ENCODE assay signal across 23 cellular contexts in genomic region chr9:38337095-38337494, GRCh38.
"Had no signal": no experiment of that assay in that cellular context is flagged by ENCODE, and none has a peak within 500 bp of the region (broad histone marks: within the 10 kb centered on the region; RNA-seq: fewer than 3 reads in every experiment).

No MANE protein-coding gene starts in this region.

- H3K27ac ChIP-seq: Peyer's patch, RWPE1, SJCRH30, VCaP had no signal

- H3K27me3 ChIP-seq: Peyer's patch, SJCRH30 had no signal

- H3K4me3 Mint-ChIP-seq: activated CD8-positive, alpha-beta T cell treated with anti-CD3 and anti-CD28 coated beads for 36 hours; activated T-cell treated with anti-CD3 and anti-CD28 coated beads, Interleukin-2, amount 50 U/mL, for 72 hours had no signal

- DNase-seq: activated CD4-positive, alpha-beta T cell treated with anti-CD3 and anti-CD28 coated beads, Interleukin-2, amount 50 U/mL, for 1 hour; activated CD4-positive, CD25-positive, alpha-beta regulatory T cell; activated CD8-positive, alpha-beta memory T cell treated with anti-CD3 and anti-CD28 coated beads, Interleukin-2, amount 50 U/mL, for 4 hours; activated CD8-positive, alpha-beta T cell treated with anti-CD3 and anti-CD28 coated beads for 36 hours; activated naive CD4-positive, alpha-beta T cell treated with anti-CD3 and anti-CD28 coated beads, Interleukin-2, amount 50 U/mL, for 16 hours; activated T-cell treated with anti-CD3 and anti-CD28 coated beads, Interleukin-2, amount 50 U/mL, for 72 hours; aorta; IMR-90; Kasumi-1; KBM-7; NCI-H1105 treated with DMSO at 0.1 percent for 48 hours; NCI-H1436 treated with DMSO at 0.1 percent for 48 hours; NCI-H187; NCI-H2081; NCI-H510A treated with DMSO at 0.1 percent for 48 hours; NCI-H69; Peyer's patch; Right ventricle myocardium superior; SJCRH30; SK-N-SH; T-helper 1 cell had no signal

- ATAC-seq: activated CD8-positive, alpha-beta T cell treated with anti-CD3 and anti-CD28 coated beads for 36 hours; activated T-cell treated with anti-CD3 and anti-CD28 coated beads, Interleukin-2, amount 50 U/mL, for 72 hours had no signal

- H3K9me3 Mint-ChIP-seq: activated CD8-positive, alpha-beta T cell treated with anti-CD3 and anti-CD28 coated beads for 36 hours had no signal

- H3K27ac Mint-ChIP-seq: activated CD8-positive, alpha-beta T cell treated with anti-CD3 and anti-CD28 coated beads for 36 hours; activated T-cell treated with anti-CD3 and anti-CD28 coated beads, Interleukin-2, amount 50 U/mL, for 72 hours had no signal

- H3K4me1 ChIP-seq: Peyer's patch, SJCRH30 had no signal

- H3K36me3 ChIP-seq: Peyer's patch, SJCRH30 had no signal

- H3K9me3 ChIP-seq: Peyer's patch, SJCRH30, SK-N-SH had no signal

- H3K4me3 ChIP-seq: Peyer's patch, SJCRH30 had no signal
